In the genomic region with DNA sequence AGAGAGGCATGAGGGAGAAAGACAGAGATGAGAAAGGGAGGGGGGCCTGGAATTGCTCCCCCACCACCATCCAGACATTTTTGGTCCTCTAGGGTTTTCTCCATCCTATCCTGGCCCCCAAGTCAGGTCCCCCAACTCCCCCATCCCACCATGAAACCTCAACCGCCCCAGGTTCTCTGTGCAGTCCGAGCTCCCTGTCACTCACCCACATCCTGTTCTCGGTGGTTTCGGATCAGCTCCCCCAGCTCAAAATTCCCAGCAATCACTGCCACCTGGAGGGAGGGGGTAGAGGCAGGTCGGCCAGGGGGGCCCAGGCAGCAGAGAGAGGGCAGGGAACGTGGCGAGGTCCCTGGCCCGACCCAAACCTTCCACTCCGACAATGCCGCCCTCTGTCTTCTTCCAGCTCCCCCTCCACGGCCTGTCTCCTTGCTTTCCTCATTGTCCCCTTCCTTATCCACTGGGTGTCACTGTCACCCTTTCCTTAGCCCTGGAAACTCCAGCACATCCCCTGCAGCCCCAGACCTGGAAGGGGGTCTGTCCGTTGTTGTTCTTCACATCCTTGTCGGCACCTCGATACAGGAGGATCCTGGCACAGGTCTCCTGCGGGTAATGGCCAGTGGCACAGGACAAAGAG, we compare ENCODE assay signal across 2 cellular contexts.
A peak's percentile ranks its signal among the peaks of the same experiment; 100 is the strongest.
TF ChIP-seq lines count a peak whose summit lies in the region.

No MANE protein-coding gene starts in this region.

TF ChIP-seq in K562, 482 proteins besides CTCF, POLR2A, EP300 and RAD21 (continues in another document):
- TF ChIP-seq MAZ (CRISPR knock-in tag; conservative IDR thresholded peaks at IDR 0.05 in 1 of 2, IDR thresholded peaks at IDR 0.05 in 1 of 2) (peak; percentile 30 to 31; a peak in 2 of 4 replicates), OTX1 (CRISPR knock-in tag; IDR thresholded peaks at IDR 0.05) (0 out of 2 replicates have a peak, but pooled peaks have one; percentile 42), STAG1 (CRISPR knock-in tag; IDR thresholded peaks at IDR 0.05; ENCODE audit: borderline replicate concordance) (peak; percentile 87), HMGN3 (IDR thresholded peaks at IDR 0.05; ENCODE audit: borderline replicate concordance, extremely low read depth, insufficient read length, low read depth, low read length) (no peak), FOXP1 (CRISPR knock-in tag; IDR thresholded peaks at IDR 0.05) (no peak), PHF20 (IDR thresholded peaks at IDR 0.05; ENCODE audit: partially characterized antibody) (peak; percentile 12), RBM39 (optimal IDR thresholded peaks at IDR 0.05; ENCODE audit: low read depth, low read length) (no peak), RB1 (IDR thresholded peaks at IDR 0.05; ENCODE audit: low read depth) (0 out of 2 replicates have a peak, but pooled peaks have one; percentile 24), CREM (IDR thresholded peaks at IDR 0.05; ENCODE audit: low read depth) (0 out of 2 replicates have a peak, but pooled peaks have one; percentile 24), SMC3 (conservative IDR thresholded peaks at IDR 0.05; ENCODE audit: insufficient read depth, low read depth, low read length) (peak; percentile 82), SP2 (IDR thresholded peaks at IDR 0.05; ENCODE audit: extremely low read depth, low read depth, low read length, poor library complexity, severe bottlenecking) (no peak), TAF15 (IDR thresholded peaks at IDR 0.05; ENCODE audit: low read depth, low read length) (no peak), CC2D1A (IDR thresholded peaks at IDR 0.05) (peak; percentile 68; the same call in 1 of the 2 replicates), ARID2 (IDR thresholded peaks at IDR 0.05) (peak; percentile 81; the same call in 1 of the 2 replicates)
- TF ChIP-seq, protein P1, sequence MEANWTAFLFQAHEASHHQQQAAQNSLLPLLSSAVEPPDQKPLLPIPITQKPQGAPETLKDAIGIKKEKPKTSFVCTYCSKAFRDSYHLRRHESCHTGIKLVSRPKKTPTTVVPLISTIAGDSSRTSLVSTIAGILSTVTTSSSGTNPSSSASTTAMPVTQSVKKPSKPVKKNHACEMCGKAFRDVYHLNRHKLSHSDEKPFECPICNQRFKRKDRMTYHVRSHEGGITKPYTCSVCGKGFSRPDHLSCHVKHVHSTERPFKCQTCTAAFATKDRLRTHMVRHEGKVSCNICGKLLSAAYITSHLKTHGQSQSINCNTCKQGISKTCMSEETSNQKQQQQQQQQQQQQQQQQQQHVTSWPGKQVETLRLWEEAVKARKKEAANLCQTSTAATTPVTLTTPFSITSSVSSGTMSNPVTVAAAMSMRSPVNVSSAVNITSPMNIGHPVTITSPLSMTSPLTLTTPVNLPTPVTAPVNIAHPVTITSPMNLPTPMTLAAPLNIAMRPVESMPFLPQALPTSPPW (CRISPR knock-in tag; IDR thresholded peaks at IDR 0.05): peak; percentile 23; the same call in 1 of the 2 replicates
- TF ChIP-seq, protein P2, sequence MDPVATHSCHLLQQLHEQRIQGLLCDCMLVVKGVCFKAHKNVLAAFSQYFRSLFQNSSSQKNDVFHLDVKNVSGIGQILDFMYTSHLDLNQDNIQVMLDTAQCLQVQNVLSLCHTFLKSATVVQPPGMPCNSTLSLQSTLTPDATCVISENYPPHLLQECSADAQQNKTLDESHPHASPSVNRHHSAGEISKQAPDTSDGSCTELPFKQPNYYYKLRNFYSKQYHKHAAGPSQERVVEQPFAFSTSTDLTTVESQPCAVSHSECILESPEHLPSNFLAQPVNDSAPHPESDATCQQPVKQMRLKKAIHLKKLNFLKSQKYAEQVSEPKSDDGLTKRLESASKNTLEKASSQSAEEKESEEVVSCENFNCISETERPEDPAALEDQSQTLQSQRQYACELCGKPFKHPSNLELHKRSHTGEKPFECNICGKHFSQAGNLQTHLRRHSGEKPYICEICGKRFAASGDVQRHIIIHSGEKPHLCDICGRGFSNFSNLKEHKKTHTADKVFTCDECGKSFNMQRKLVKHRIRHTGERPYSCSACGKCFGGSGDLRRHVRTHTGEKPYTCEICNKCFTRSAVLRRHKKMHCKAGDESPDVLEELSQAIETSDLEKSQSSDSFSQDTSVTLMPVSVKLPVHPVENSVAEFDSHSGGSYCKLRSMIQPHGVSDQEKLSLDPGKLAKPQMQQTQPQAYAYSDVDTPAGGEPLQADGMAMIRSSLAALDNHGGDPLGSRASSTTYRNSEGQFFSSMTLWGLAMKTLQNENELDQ (CRISPR knock-in tag; IDR thresholded peaks at IDR 0.05; ENCODE audit: borderline replicate concordance): peak; percentile 74; the same call in 1 of the 2 replicates
- TF ChIP-seq, protein P3, sequence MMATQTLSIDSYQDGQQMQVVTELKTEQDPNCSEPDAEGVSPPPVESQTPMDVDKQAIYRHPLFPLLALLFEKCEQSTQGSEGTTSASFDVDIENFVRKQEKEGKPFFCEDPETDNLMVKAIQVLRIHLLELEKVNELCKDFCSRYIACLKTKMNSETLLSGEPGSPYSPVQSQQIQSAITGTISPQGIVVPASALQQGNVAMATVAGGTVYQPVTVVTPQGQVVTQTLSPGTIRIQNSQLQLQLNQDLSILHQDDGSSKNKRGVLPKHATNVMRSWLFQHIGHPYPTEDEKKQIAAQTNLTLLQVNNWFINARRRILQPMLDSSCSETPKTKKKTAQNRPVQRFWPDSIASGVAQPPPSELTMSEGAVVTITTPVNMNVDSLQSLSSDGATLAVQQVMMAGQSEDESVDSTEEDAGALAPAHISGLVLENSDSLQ (IDR thresholded peaks at IDR 0.05): peak; percentile 68
- TF ChIP-seq, protein P4, sequence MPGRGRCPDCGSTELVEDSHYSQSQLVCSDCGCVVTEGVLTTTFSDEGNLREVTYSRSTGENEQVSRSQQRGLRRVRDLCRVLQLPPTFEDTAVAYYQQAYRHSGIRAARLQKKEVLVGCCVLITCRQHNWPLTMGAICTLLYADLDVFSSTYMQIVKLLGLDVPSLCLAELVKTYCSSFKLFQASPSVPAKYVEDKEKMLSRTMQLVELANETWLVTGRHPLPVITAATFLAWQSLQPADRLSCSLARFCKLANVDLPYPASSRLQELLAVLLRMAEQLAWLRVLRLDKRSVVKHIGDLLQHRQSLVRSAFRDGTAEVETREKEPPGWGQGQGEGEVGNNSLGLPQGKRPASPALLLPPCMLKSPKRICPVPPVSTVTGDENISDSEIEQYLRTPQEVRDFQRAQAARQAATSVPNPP (IDR thresholded peaks at IDR 0.05; ENCODE audit: borderline replicate concordance, insufficient read depth, insufficient read length): no peak
- TF ChIP-seq, protein P5, sequence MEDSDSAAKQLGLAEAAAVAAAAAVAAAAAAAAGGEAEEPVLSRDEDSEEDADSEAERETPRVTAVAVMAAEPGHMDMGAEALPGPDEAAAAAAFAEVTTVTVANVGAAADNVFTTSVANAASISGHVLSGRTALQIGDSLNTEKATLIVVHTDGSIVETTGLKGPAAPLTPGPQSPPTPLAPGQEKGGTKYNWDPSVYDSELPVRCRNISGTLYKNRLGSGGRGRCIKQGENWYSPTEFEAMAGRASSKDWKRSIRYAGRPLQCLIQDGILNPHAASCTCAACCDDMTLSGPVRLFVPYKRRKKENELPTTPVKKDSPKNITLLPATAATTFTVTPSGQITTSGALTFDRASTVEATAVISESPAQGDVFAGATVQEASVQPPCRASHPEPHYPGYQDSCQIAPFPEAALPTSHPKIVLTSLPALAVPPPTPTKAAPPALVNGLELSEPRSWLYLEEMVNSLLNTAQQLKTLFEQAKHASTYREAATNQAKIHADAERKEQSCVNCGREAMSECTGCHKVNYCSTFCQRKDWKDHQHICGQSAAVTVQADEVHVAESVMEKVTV (CRISPR knock-in tag; IDR thresholded peaks at IDR 0.05): peak; percentile 61

TF ChIP-seq in neural cell, 6 proteins besides CTCF, POLR2A, EP300 and RAD21:
- peak; percentile 68 for TF ChIP-seq SMC3 (conservative IDR thresholded peaks at IDR 0.05; ENCODE audit: poor library complexity)
- TF ChIP-seq, protein P6, sequence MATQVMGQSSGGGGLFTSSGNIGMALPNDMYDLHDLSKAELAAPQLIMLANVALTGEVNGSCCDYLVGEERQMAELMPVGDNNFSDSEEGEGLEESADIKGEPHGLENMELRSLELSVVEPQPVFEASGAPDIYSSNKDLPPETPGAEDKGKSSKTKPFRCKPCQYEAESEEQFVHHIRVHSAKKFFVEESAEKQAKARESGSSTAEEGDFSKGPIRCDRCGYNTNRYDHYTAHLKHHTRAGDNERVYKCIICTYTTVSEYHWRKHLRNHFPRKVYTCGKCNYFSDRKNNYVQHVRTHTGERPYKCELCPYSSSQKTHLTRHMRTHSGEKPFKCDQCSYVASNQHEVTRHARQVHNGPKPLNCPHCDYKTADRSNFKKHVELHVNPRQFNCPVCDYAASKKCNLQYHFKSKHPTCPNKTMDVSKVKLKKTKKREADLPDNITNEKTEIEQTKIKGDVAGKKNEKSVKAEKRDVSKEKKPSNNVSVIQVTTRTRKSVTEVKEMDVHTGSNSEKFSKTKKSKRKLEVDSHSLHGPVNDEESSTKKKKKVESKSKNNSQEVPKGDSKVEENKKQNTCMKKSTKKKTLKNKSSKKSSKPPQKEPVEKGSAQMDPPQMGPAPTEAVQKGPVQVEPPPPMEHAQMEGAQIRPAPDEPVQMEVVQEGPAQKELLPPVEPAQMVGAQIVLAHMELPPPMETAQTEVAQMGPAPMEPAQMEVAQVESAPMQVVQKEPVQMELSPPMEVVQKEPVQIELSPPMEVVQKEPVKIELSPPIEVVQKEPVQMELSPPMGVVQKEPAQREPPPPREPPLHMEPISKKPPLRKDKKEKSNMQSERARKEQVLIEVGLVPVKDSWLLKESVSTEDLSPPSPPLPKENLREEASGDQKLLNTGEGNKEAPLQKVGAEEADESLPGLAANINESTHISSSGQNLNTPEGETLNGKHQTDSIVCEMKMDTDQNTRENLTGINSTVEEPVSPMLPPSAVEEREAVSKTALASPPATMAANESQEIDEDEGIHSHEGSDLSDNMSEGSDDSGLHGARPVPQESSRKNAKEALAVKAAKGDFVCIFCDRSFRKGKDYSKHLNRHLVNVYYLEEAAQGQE (IDR thresholded peaks at IDR 0.05; ENCODE audit: borderline replicate concordance): no peak
